Comparison of ENCODE assay signal across 19 cellular contexts in genomic region chr15:43808435-43808950, GRCh38. TPM values are rescaled to one million over a fixed set of nuclear protein-coding genes. Genes with fewer than 3 reads are reported as not detected.
"Had no signal": no experiment of that assay in that cellular context is flagged by ENCODE, and none has a peak within 500 bp of the region (broad histone marks: within the 10 kb centered on the region; RNA-seq: fewer than 3 reads in every experiment).

No MANE protein-coding gene starts in this region.

- H3K27ac Mint-ChIP-seq: T-helper 2 cell treated with Interferon-gamma antibody and Interleukin-4, amounts not matched to agents 5 μg/mL and 100 μg/mL, for 36 hours had no signal

- H3K4me3 Mint-ChIP-seq: neural crest cell; stimulated activated naive CD8-positive, alpha-beta T cell treated with anti-CD3 and anti-CD28 coated beads, Interleukin-15, amount 100 ng/mL, for 72 hours; T-helper 2 cell treated with Interferon-gamma antibody and Interleukin-4, amounts not matched to agents 5 μg/mL and 100 μg/mL, for 36 hours had no signal

- ATAC-seq: gastroesophageal sphincter; stimulated activated naive CD8-positive, alpha-beta T cell treated with anti-CD3 and anti-CD28 coated beads, Interleukin-15, amount 100 ng/mL, for 72 hours had no signal

- H3K27me3 Mint-ChIP-seq: stimulated activated naive CD8-positive, alpha-beta T cell treated with anti-CD3 and anti-CD28 coated beads, Interleukin-15, amount 100 ng/mL, for 72 hours had no signal

- H3K27ac ChIP-seq: breast epithelium, gastroesophageal sphincter, left ventricle myocardium inferior, ovary, testis had no signal

- DNase-seq: activated CD4-positive, alpha-beta T cell treated with anti-CD3 and anti-CD28 coated beads, Interleukin-2, amount 50 U/mL, for 4 hours; activated CD4-positive, CD25-positive, alpha-beta regulatory T cell treated with anti-CD3 and anti-CD28 coated beads, Interleukin-2, amount 50 U/mL, for 72 hours; activated gamma-delta T cell treated with Interleukin-2 at 50 U/mL for 16 hours; activated T-cell treated with anti-CD3 and anti-CD28 coated beads, Interleukin-2, amount 50 U/mL, for 48 hours; aorta; dermis blood vessel endothelial cell; islet precursor cell; left ventricle myocardium inferior; mesendoderm; stimulated activated CD4-positive, alpha-beta T cell treated with anti-CD3 and anti-CD28 coated beads, Interleukin-4, amount 100 ng/mL, for 1 hour; stimulated activated naive CD8-positive, alpha-beta T cell treated with anti-CD3 and anti-CD28 coated beads, Interleukin-15, amount 100 ng/mL, for 72 hours; testis had no signal

- H3K4me1 Mint-ChIP-seq: neural crest cell had no signal

- H3K9me3 Mint-ChIP-seq: neural crest cell; stimulated activated naive CD8-positive, alpha-beta T cell treated with anti-CD3 and anti-CD28 coated beads, Interleukin-15, amount 100 ng/mL, for 72 hours; T-helper 2 cell treated with Interferon-gamma antibody and Interleukin-4, amounts not matched to agents 5 μg/mL and 100 μg/mL, for 36 hours had no signal

RNA-seq across cellular contexts. Expression of gene SERINC4, which starts 8.5 kb away (rescaled TPM):
- total RNA-seq: aorta, cerebellum, dermis blood vessel endothelial cell, epithelial cell of proximal tubule had no signal
